In the genomic region with DNA sequence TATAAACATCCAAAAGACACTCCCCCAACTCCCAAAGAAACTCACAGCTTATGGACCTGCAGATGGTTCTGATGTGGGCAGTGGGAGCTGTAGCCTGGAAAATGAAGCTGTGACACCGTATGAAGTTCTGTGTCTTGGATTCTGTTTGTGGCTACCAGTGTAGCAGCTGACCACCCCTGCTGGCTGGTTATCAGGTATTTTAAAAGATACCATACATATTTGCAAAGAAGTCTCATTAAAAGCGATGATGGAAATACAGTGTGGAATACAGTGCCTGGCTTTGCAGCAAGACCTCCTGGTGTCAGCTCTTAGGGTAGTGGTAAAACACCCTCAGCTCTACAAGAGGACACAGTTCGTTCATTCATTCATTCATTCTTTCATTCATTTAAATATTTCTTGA, we compare ENCODE assay signal across 22 cellular contexts.
DNase-seq lines count a peak whose midpoint lies in the region; ATAC-seq, FAIRE-seq and TF ChIP-seq lines count a peak whose summit lies in the region.
"Had no signal": no experiment of that assay in that cellular context is flagged by ENCODE, and none has a peak within 500 bp of the region (broad histone marks: within the 10 kb centered on the region; RNA-seq: fewer than 3 reads in every experiment).

No MANE protein-coding gene starts in this region.

- H3K4me1 ChIP-seq in astrocyte (ENCODE audit: insufficient read depth, low read length) = peaks cover 4% of the 10 kb centered on the region
- H3K4me1 ChIP-seq: Caco-2 had no signal

- no peak overlapping the region for H2AFZ ChIP-seq in astrocyte (ENCODE audit: low read depth, low read length)

- FAIRE-seq in astrocyte (lab: Jason Lieb, UNC) = no peak
- FAIRE-seq in GM12892 (lab: Jason Lieb, UNC) = no peak
- FAIRE-seq: A549, D721Med, G401.6, GM12891, GM18507 had no signal

- H3K36me3 Mint-ChIP-seq in astrocyte (ENCODE audit: low read depth, unreplicated experiment) = no peaks in the 10 kb centered on the region
- no peaks in the 10 kb centered on the region for H3K36me3 Mint-ChIP-seq in activated CD4-positive, alpha-beta T cell treated with anti-CD3 and anti-CD28 coated beads for 36 hours (ENCODE audit: low read depth)
- H3K36me3 Mint-ChIP-seq: CD8-positive, alpha-beta T cell had no signal

- no peak overlapping the region for H3K27ac Mint-ChIP-seq in astrocyte (ENCODE audit: unreplicated experiment)
- H3K27ac Mint-ChIP-seq in activated CD4-positive, alpha-beta T cell treated with anti-CD3 and anti-CD28 coated beads for 36 hours = no peak overlapping the region
- H3K27ac Mint-ChIP-seq: B cell; CD4-positive, alpha-beta T cell; CD8-positive, alpha-beta T cell had no signal

- intact Hi-C loops in activated CD4-positive, alpha-beta T cell treated with anti-CD3 and anti-CD28 coated beads for 36 hours (cut with DNase I, micrococcal nuclease) = no loop called here

- DNase-seq in AG10803 (ENCODE audit: low read depth) = peak; percentile 60
- peak; percentile 19 for DNase-seq in astrocyte (ENCODE audit: low read depth)
- peak; percentile 9 for DNase-seq in fibroblast of villous mesenchyme (ENCODE audit: low read depth)
- DNase-seq in activated CD4-positive, alpha-beta T cell treated with anti-CD3 and anti-CD28 coated beads for 36 hours = no peak
- DNase-seq in GM12892 (ENCODE audit: insufficient read length) = no peak
- DNase-seq: AML-193; Caco-2; Calu3; CD4-positive, alpha-beta T cell; CD8-positive, alpha-beta T cell; DMS79 treated with DMSO at 0.1 percent for 48 hours; GF-D8 had no signal

- peaks cover 3% of the 10 kb centered on the region for H3K9me3 ChIP-seq in astrocyte (ENCODE audit: insufficient read depth, low read depth, low read length)
- H3K9me3 ChIP-seq: Caco-2 had no signal

- no peak for ATAC-seq in HG03565 (IDR thresholded peaks at IDR 0.05; ENCODE audit: unreplicated experiment)
- ATAC-seq in activated CD4-positive, alpha-beta T cell treated with anti-CD3 and anti-CD28 coated beads for 36 hours = no peak
- ATAC-seq: A549; CD8-positive, alpha-beta T cell had no signal

- POLR2A ChIA-PET in activated CD4-positive, alpha-beta T cell treated with anti-CD3 and anti-CD28 coated beads for 36 hours (lab: Charles Lee) = no interaction called here

- no peaks in the 10 kb centered on the region for H3K9me3 Mint-ChIP-seq in astrocyte (ENCODE audit: unreplicated experiment)
- H3K9me3 Mint-ChIP-seq in activated CD4-positive, alpha-beta T cell treated with anti-CD3 and anti-CD28 coated beads for 36 hours (ENCODE audit: low read depth) = peaks cover 3% of the 10 kb centered on the region
- H3K9me3 Mint-ChIP-seq: CD4-positive, alpha-beta T cell; CD8-positive, alpha-beta T cell had no signal

- no peak overlapping the region for H3K4me3 ChIP-seq in AG10803 (ENCODE audit: low read length)
- no peak overlapping the region for H3K4me3 ChIP-seq in astrocyte (ENCODE audit: insufficient read depth, low read depth, low read length)
- no peak overlapping the region for H3K4me3 ChIP-seq in fibroblast of villous mesenchyme (ENCODE audit: low read depth, low read length)
- H3K4me3 ChIP-seq: A549; BLaER1 treated with 17β-estradiol and CSF1 and Interleukin-3, amounts not matched to agents 10 nM and 100 nM had no signal

- H3K36me3 ChIP-seq in astrocyte (ENCODE audit: insufficient read depth, low read length) = no peaks in the 10 kb centered on the region
- H3K36me3 ChIP-seq: BLaER1 treated with 17β-estradiol and CSF1 and Interleukin-3, amounts not matched to agents 10 nM and 100 nM had no signal

- no peak overlapping the region for H3K4me2 ChIP-seq in astrocyte (ENCODE audit: low read length)
- H3K4me2 ChIP-seq: A549; BLaER1 treated with 17β-estradiol and CSF1 and Interleukin-3, amounts not matched to agents 10 nM and 100 nM had no signal

- no peaks in the 10 kb centered on the region for H3K27me3 ChIP-seq in astrocyte (ENCODE audit: insufficient read depth, low read length)
- H3K27me3 ChIP-seq: BLaER1 treated with 17β-estradiol and CSF1 and Interleukin-3, amounts not matched to agents 10 nM and 100 nM had no signal

- TF ChIP-seq CTCF in AG10803 (conservative IDR thresholded peaks at IDR 0.05; ENCODE audit: low read length) (no peak), astrocyte (IDR thresholded peaks at IDR 0.05; ENCODE audit: insufficient read depth, low read depth, low read length) (no peak), fibroblast of villous mesenchyme (IDR thresholded peaks at IDR 0.05; ENCODE audit: insufficient read depth, low read depth, low read length) (no peak)

- H3K4me3 Mint-ChIP-seq in astrocyte (ENCODE audit: unreplicated experiment) = no peak overlapping the region
- no peak overlapping the region for H3K4me3 Mint-ChIP-seq in activated CD4-positive, alpha-beta T cell treated with anti-CD3 and anti-CD28 coated beads for 36 hours
- H3K4me3 Mint-ChIP-seq: B cell; CD4-positive, alpha-beta T cell; CD8-positive, alpha-beta T cell had no signal

- CTCF ChIA-PET in activated CD4-positive, alpha-beta T cell treated with anti-CD3 and anti-CD28 coated beads for 36 hours (lab: Charles Lee) = interaction anchor here (1.0 kb wide), 1 partner anchor 23 kb away, joined by 3 read pairs; no protein-coding TSS in a partner anchor

- no peaks in the 10 kb centered on the region for H3K79me2 ChIP-seq in astrocyte (ENCODE audit: insufficient read depth, low read length)

- no peak for TF ChIP-seq POLR2A in GM12892 (IDR thresholded peaks at IDR 0.05; ENCODE audit: low read depth, low read length)

- no peaks in the 10 kb centered on the region for H4K20me1 ChIP-seq in astrocyte (ENCODE audit: insufficient read depth, low read length)
- H4K20me1 ChIP-seq: BLaER1 treated with 17β-estradiol and CSF1 and Interleukin-3, amounts not matched to agents 10 nM and 100 nM had no signal

- peaks cover 2% of the 10 kb centered on the region for H3K27me3 Mint-ChIP-seq in astrocyte (ENCODE audit: low read depth, unreplicated experiment)
- peaks cover 22% of the 10 kb centered on the region for H3K27me3 Mint-ChIP-seq in activated CD4-positive, alpha-beta T cell treated with anti-CD3 and anti-CD28 coated beads for 36 hours

- no peak overlapping the region for H3K27ac ChIP-seq in astrocyte (ENCODE audit: low read depth, low read length)
- H3K27ac ChIP-seq: 22Rv1; A549; BLaER1 treated with 17β-estradiol and CSF1 and Interleukin-3, amounts not matched to agents 10 nM and 100 nM; C4-2B had no signal

- H3K9ac ChIP-seq in astrocyte (ENCODE audit: low read length) = no peak overlapping the region
- H3K9ac ChIP-seq: BLaER1 treated with 17β-estradiol and CSF1 and Interleukin-3, amounts not matched to agents 10 nM and 100 nM had no signal

- H3K4me1 Mint-ChIP-seq in astrocyte (ENCODE audit: low read depth, unreplicated experiment) = peaks cover 2% of the 10 kb centered on the region
- no peaks in the 10 kb centered on the region for H3K4me1 Mint-ChIP-seq in activated CD4-positive, alpha-beta T cell treated with anti-CD3 and anti-CD28 coated beads for 36 hours
- H3K4me1 Mint-ChIP-seq: B cell had no signal

Comparison
In these comparisons a context has a peak if more than half of its experiments do, and no peak if none do; other contexts are left out.
1. DNase-seq: peak in AG10803 (single experiment), astrocyte (single experiment) and fibroblast of villous mesenchyme (single experiment); none in activated CD4-positive, alpha-beta T cell treated with anti-CD3 and anti-CD28 coated beads for 36 hours (single experiment) and GM12892 (single experiment).